Comparison of ENCODE assay signal across 24 cellular contexts in the genomic region with DNA sequence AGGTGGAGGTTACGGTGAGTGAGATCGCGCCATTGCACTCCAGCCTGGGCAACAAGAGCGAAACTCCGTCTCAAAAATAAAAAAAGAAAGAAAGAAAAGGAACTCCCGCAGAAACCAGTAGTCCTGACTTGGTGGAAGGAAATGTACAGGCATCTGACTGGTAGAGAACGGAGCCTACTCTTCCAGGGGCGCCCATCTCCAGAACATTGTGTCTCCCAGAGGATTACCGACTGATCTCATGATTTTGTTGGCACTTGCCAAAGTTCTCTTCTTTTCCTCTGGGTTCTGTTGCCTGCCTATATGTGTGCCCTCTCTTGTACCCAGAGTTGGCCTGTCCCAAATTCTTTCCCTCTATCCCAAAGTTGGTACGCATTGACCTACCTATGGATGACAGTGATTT. TPM values are rescaled to one million over a fixed set of nuclear protein-coding genes. Genes with fewer than 3 reads are reported as not detected.
A peak's percentile ranks its signal among the peaks of the same experiment; 100 is the strongest.
DNase-seq lines count a peak whose midpoint lies in the region; ATAC-seq and TF ChIP-seq lines count a peak whose summit lies in the region.
"Had no signal": no experiment of that assay in that cellular context is flagged by ENCODE, and none has a peak within 500 bp of the region (broad histone marks: within the 10 kb centered on the region; RNA-seq: fewer than 3 reads in every experiment).

No MANE protein-coding gene starts in this region.

- TF ChIP-seq CTCF in stomach (IDR thresholded peaks at IDR 0.05): no peak

- DNase-seq in activated T-cell treated with anti-CD3 and anti-CD28 coated beads, Interleukin-2, amount 50 U/mL, for 24 hours: no peak
- DNase-seq in activated T-cell treated with anti-CD3 and anti-CD28 coated beads, Interleukin-2, amount 50 U/mL, for 48 hours: no peak
- DNase-seq in T-helper 17 cell (no peak), GM19238 (ENCODE audit: insufficient read length, low spot score) (no peak), stomach (no peak)
- no peak for DNase-seq in naive thymus-derived CD4-positive, alpha-beta T cell
- no peak for DNase-seq in stimulated activated naive B cell treated with anti-CD40 and anti-IgM and Interleukin-4, amounts not matched to agents 10 μg/mL and 1 μg/mL and 100 μg/mL, for 72 hours
- DNase-seq: 8988T, ACHN, BE2C, Calu3, DMS153, DND-41, Karpas-422, NCI-H1092, NCI-H1417 treated with DMSO at 0.1 percent for 48 hours, NCI-H1694 treated with DMSO at 0.1 percent for 48 hours, NCI-H2081, NCI-H2227 treated with DMSO at 0.1 percent for 48 hours, NCI-H526 treated with DMSO at 0.1 percent for 48 hours, SHP77 treated with DMSO at 0.1 percent for 48 hours had no signal

- WGBS in stomach, 5 donors: 91 to 100% (median 93%) methylated on average over 10 of the region's 10 CpGs

- no peaks in the 10 kb centered on the region for H3K27me3 Mint-ChIP-seq in activated T-cell treated with anti-CD3 and anti-CD28 coated beads, Interleukin-2, amount 50 U/mL, for 24 hours
- no peaks in the 10 kb centered on the region for H3K27me3 Mint-ChIP-seq in T-helper 17 cell
- H3K27me3 Mint-ChIP-seq in naive thymus-derived CD4-positive, alpha-beta T cell: no peaks in the 10 kb centered on the region
- no peaks in the 10 kb centered on the region for H3K27me3 Mint-ChIP-seq in stimulated activated naive B cell treated with anti-CD40 and anti-IgM and Interleukin-4, amounts not matched to agents 10 μg/mL and 1 μg/mL and 100 μg/mL, for 72 hours

- no peak overlapping the region for H3K4me3 ChIP-seq in naive thymus-derived CD4-positive, alpha-beta T cell (ENCODE audit: low read length)
- no peak overlapping the region for H3K4me3 ChIP-seq in stomach

- H3K4me1 ChIP-seq in naive thymus-derived CD4-positive, alpha-beta T cell (ENCODE audit: control insufficient read depth in 2 of 2, insufficient read depth in 2 of 2, low read length in 2 of 2): peaks cover 0 to 4% of the 10 kb centered on the region in 2 donors
- peaks cover 0 to 24% (median 17%) of the 10 kb centered on the region in 4 donors for H3K4me1 ChIP-seq in stomach
- H3K4me1 ChIP-seq: BE2C had no signal

- TF ChIP-seq EP300 in stomach (IDR thresholded peaks at IDR 0.05): no peak

- H3K9me3 ChIP-seq in T-helper 17 cell (ENCODE audit: control insufficient read depth, low read length, poor library complexity, severe bottlenecking) (no peaks in the 10 kb centered on the region), stomach (no peaks in the 10 kb centered on the region)
- no peaks in the 10 kb centered on the region for H3K9me3 ChIP-seq in naive thymus-derived CD4-positive, alpha-beta T cell (ENCODE audit: control insufficient read depth in 2 of 3, low read length in 3 of 3)
- H3K9me3 ChIP-seq: BE2C had no signal

- H3K27ac Mint-ChIP-seq in activated T-cell treated with anti-CD3 and anti-CD28 coated beads, Interleukin-2, amount 50 U/mL, for 24 hours: peak overlapping the region; percentile 66
- H3K27ac Mint-ChIP-seq in T-helper 17 cell: peak overlapping the region; percentile 84
- peak overlapping the region in 5 of 9 donors; percentile 42 to 70 (median 51) for H3K27ac Mint-ChIP-seq in naive thymus-derived CD4-positive, alpha-beta T cell
- peak overlapping the region; percentile 79 for H3K27ac Mint-ChIP-seq in stimulated activated naive B cell treated with anti-CD40 and anti-IgM and Interleukin-4, amounts not matched to agents 10 μg/mL and 1 μg/mL and 100 μg/mL, for 72 hours

- H3K36me3 ChIP-seq in naive thymus-derived CD4-positive, alpha-beta T cell (ENCODE audit: control insufficient read depth in 2 of 3, insufficient read depth in 3 of 3, low read length in 3 of 3): peaks cover 0 to 71% (median 6%) of the 10 kb centered on the region in 3 experiments
- peaks cover 40 to 96% (median 95%) of the 10 kb centered on the region in 4 donors for H3K36me3 ChIP-seq in stomach

- no peaks in the 10 kb centered on the region for H3K27me3 ChIP-seq in naive thymus-derived CD4-positive, alpha-beta T cell (ENCODE audit: control insufficient read depth in 2 of 2, insufficient read depth in 2 of 2, low read length in 2 of 2)
- H3K27me3 ChIP-seq in stomach: no peaks in the 10 kb centered on the region
- H3K27me3 ChIP-seq: BE2C had no signal

- POLR2A ChIA-PET in naive thymus-derived CD4-positive, alpha-beta T cell (lab: Charles Lee): interaction anchor here (1.3 to 4.2 kb wide), 2 partner anchors 9 to 15 kb away, joined by 3 to 39 read pairs; no protein-coding TSS in a partner anchor

- H3K36me3 Mint-ChIP-seq in activated T-cell treated with anti-CD3 and anti-CD28 coated beads, Interleukin-2, amount 50 U/mL, for 24 hours (ENCODE audit: low read depth): peaks cover 99% of the 10 kb centered on the region
- H3K36me3 Mint-ChIP-seq in T-helper 17 cell (ENCODE audit: low read depth): peaks cover 6% of the 10 kb centered on the region
- H3K36me3 Mint-ChIP-seq in naive thymus-derived CD4-positive, alpha-beta T cell: peaks cover 12 to 37% (median 13%) of the 10 kb centered on the region in 5 donors
- H3K36me3 Mint-ChIP-seq in stimulated activated naive B cell treated with anti-CD40 and anti-IgM and Interleukin-4, amounts not matched to agents 10 μg/mL and 1 μg/mL and 100 μg/mL, for 72 hours: peaks cover 44 to 49% of the 10 kb centered on the region in 2 donors

- TF ChIP-seq POLR2A in stomach (IDR thresholded peaks at IDR 0.05): no peak

- CTCF ChIA-PET in naive thymus-derived CD4-positive, alpha-beta T cell (lab: Charles Lee): interaction anchor here (0.6 kb wide), 1 partner anchor 91 kb away, joined by 3 read pairs; no protein-coding TSS in a partner anchor

- intact Hi-C loops in naive thymus-derived CD4-positive, alpha-beta T cell (cut with micrococcal nuclease): loop anchor here (1.0 kb wide), 2 partner anchors 10 to 282 kb away; no protein-coding TSS in a partner anchor
- intact Hi-C loops in stomach (cut with DNase I; ENCODE audit: low total_unique reads): no loop called here

- no peak for ATAC-seq in T-helper 17 cell
- ATAC-seq in naive thymus-derived CD4-positive, alpha-beta T cell: no peak
- no peak for ATAC-seq in stimulated activated naive B cell treated with anti-CD40 and anti-IgM and Interleukin-4, amounts not matched to agents 10 μg/mL and 1 μg/mL and 100 μg/mL, for 72 hours (replicated peaks)
- ATAC-seq: Panc1 had no signal

- H3K27ac ChIP-seq in naive thymus-derived CD4-positive, alpha-beta T cell (ENCODE audit: low read depth, low read length): no peak overlapping the region
- no peak overlapping the region for H3K27ac ChIP-seq in stomach
- H3K27ac ChIP-seq: RWPE1 had no signal

- H3K4me3 Mint-ChIP-seq in activated T-cell treated with anti-CD3 and anti-CD28 coated beads, Interleukin-2, amount 50 U/mL, for 24 hours: no peak overlapping the region
- no peak overlapping the region for H3K4me3 Mint-ChIP-seq in T-helper 17 cell
- no peak overlapping the region for H3K4me3 Mint-ChIP-seq in naive thymus-derived CD4-positive, alpha-beta T cell
- no peak overlapping the region for H3K4me3 Mint-ChIP-seq in stimulated activated naive B cell treated with anti-CD40 and anti-IgM and Interleukin-4, amounts not matched to agents 10 μg/mL and 1 μg/mL and 100 μg/mL, for 72 hours
- H3K4me3 Mint-ChIP-seq: CD14-positive monocyte had no signal

- no peaks in the 10 kb centered on the region for H3K9me3 Mint-ChIP-seq in activated T-cell treated with anti-CD3 and anti-CD28 coated beads, Interleukin-2, amount 50 U/mL, for 24 hours
- peaks cover 0 to 3% (median 0%) of the 10 kb centered on the region in 11 donors for H3K9me3 Mint-ChIP-seq in naive thymus-derived CD4-positive, alpha-beta T cell
- no peaks in the 10 kb centered on the region for H3K9me3 Mint-ChIP-seq in stimulated activated naive B cell treated with anti-CD40 and anti-IgM and Interleukin-4, amounts not matched to agents 10 μg/mL and 1 μg/mL and 100 μg/mL, for 72 hours

- H3K4me1 Mint-ChIP-seq in activated T-cell treated with anti-CD3 and anti-CD28 coated beads, Interleukin-2, amount 50 U/mL, for 24 hours (ENCODE audit: low read depth): peaks cover 5% of the 10 kb centered on the region
- peaks cover 3% of the 10 kb centered on the region for H3K4me1 Mint-ChIP-seq in T-helper 17 cell
- peaks cover 0 to 10% (median 7%) of the 10 kb centered on the region in 7 donors for H3K4me1 Mint-ChIP-seq in naive thymus-derived CD4-positive, alpha-beta T cell
- peaks cover 0 to 5% of the 10 kb centered on the region in 2 donors for H3K4me1 Mint-ChIP-seq in stimulated activated naive B cell treated with anti-CD40 and anti-IgM and Interleukin-4, amounts not matched to agents 10 μg/mL and 1 μg/mL and 100 μg/mL, for 72 hours
- H3K4me1 Mint-ChIP-seq: CD14-positive monocyte had no signal

RNA-seq across cellular contexts. Expression of a gene that starts 24.2 kb away (rescaled TPM):
- total RNA-seq in T-helper 17 cell (10 to 100 TPM; 49.3 to 51.8 TPM), stomach (100 to 1,000 TPM in 1 of 5 donors, 10 to 100 TPM in 4; 14.8 to 130 (median 38.5) TPM)
- 10 to 100 TPM; 40.2 to 57.9 (median 47.1) TPM for total RNA-seq in naive thymus-derived CD4-positive, alpha-beta T cell
- 10 to 100 TPM; 37.4 to 65.0 TPM for polyA plus RNA-seq in naive thymus-derived CD4-positive, alpha-beta T cell
- polyA plus RNA-seq in stomach: 10 to 100 TPM; 16.1 to 21.1 (median 16.5) TPM
